ENCODE assay signal across 10 cellular contexts in the genomic region with DNA sequence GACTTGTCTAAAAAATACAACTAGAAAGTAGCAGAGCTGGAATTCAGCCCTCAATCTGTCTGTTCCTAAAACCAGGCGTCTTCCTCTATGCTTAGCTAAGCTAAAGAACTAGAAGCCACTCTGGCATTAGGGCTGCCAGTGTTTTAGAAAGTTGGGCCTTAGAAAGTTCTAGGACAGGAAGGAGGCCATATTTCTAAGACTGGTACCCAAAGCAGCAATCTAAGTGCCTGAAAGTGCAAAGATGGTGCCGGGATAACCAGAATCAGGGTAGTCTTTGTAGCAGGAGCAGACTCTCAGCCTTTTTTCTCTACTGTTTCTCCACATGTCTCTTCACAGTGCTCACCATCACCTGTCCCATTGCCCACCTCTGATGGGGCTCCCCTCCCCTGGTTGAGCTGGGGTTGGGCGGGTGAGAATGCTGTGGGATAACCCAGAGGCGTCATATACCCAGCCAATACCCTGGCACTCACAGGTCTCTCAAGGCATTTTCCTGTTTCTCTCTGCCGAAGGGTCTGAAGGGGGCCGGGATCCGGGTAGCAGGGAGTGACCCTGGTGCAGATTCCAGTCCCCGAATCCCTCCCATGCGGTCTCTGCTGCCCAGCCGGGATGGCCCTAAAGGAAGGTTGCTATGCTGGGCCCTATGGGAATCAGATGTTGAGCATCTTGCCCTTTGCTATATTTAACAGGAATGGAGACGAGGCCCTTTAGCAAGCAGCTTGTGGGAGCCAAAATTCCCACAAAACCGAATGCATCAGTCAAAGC. TPM values are rescaled to one million over a fixed set of nuclear protein-coding genes. Genes with fewer than 3 reads are reported as not detected.
DNase-seq lines count a peak whose midpoint lies in the region; ATAC-seq and TF ChIP-seq lines count a peak whose summit lies in the region.
"Had no signal": no experiment of that assay in that cellular context is flagged by ENCODE, and none has a peak within 500 bp of the region (broad histone marks: within the 10 kb centered on the region; RNA-seq: fewer than 3 reads in every experiment).

No MANE protein-coding gene starts in this region.

- peaks cover 0 to 8% of the 10 kb centered on the region in 2 donors for H3K9me3 Mint-ChIP-seq in activated naive CD4-positive, alpha-beta T cell treated with anti-CD3 and anti-CD28 coated beads, Interleukin-2, amount 50 U/mL, for 72 hours
- H3K9me3 Mint-ChIP-seq in mesothelial cell of epicardium = peaks cover 12% of the 10 kb centered on the region

- intact Hi-C loops in left cardiac atrium (cut with DNase I) (no loop called here), uterus (cut with DNase I; ENCODE audit: low total_unique reads) (no loop called here), sciatic nerve (cut with DNase I) (no loop called here)

- peaks cover 34% of the 10 kb centered on the region for H3K4me1 Mint-ChIP-seq in mesothelial cell of epicardium

- ATAC-seq in left cardiac atrium (no peak), sciatic nerve (no peak)
- ATAC-seq in activated naive CD4-positive, alpha-beta T cell treated with anti-CD3 and anti-CD28 coated beads, Interleukin-2, amount 50 U/mL, for 72 hours = no peak

- no peak for TF ChIP-seq POLR2A in uterus (IDR thresholded peaks at IDR 0.05)

- H3K36me3 ChIP-seq in cardiac muscle cell (no peaks in the 10 kb centered on the region), uterus (no peaks in the 10 kb centered on the region)

- peak overlapping the region; percentile 65 for H3K4me3 Mint-ChIP-seq in mesothelial cell of epicardium

- TF ChIP-seq CTCF in cardiac muscle cell (IDR thresholded peaks at IDR 0.05; ENCODE audit: low read depth, low read length) (no peak), mesothelial cell of epicardium (IDR thresholded peaks at IDR 0.05; ENCODE audit: unreplicated experiment) (no peak), uterus (IDR thresholded peaks at IDR 0.05) (no peak)

- peaks cover 28% of the 10 kb centered on the region for H3K27me3 Mint-ChIP-seq in mesothelial cell of epicardium (ENCODE audit: low read depth)

- peak overlapping the region; percentile 96 to 97 for H3K27ac Mint-ChIP-seq in activated naive CD4-positive, alpha-beta T cell treated with anti-CD3 and anti-CD28 coated beads, Interleukin-2, amount 50 U/mL, for 72 hours
- no peak overlapping the region for H3K27ac Mint-ChIP-seq in mesothelial cell of epicardium

- H3K9me3 ChIP-seq in cardiac muscle cell (ENCODE audit: low read depth) (no peaks in the 10 kb centered on the region), uterus (no peaks in the 10 kb centered on the region)

- H3K27ac ChIP-seq in cardiac muscle cell (peak overlapping the region; percentile 99), uterus (peak overlapping the region; percentile 45 to 65)

- H3K27me3 ChIP-seq in cardiac muscle cell (no peaks in the 10 kb centered on the region), uterus (no peaks in the 10 kb centered on the region)

- no peak overlapping the region for H3K4me3 ChIP-seq in cardiac muscle cell
- no peak overlapping the region for H3K4me3 ChIP-seq in uterus

- H3K4me1 ChIP-seq in cardiac muscle cell (ENCODE audit: low read depth) (peaks cover 42% of the 10 kb centered on the region), uterus (no peaks in the 10 kb centered on the region)

- DNase-seq in cardiac muscle cell (ENCODE audit: low read depth in 1 of 2, low spot score in 1 of 2) (no peak), left cardiac atrium (no peak), mesothelial cell of epicardium (ENCODE audit: low spot score in 2 of 2, unreplicated experiment in 2 of 2) (no peak), uterus (peak in 1 of 2 donors; percentile 5), sciatic nerve (ENCODE audit: low spot score) (no peak), NCI-H1930 (lab: John Stamatoyannopoulos, UW) (no peak)
- no peak for DNase-seq in activated naive CD4-positive, alpha-beta T cell treated with anti-CD3 and anti-CD28 coated beads, Interleukin-2, amount 50 U/mL, for 72 hours (ENCODE audit: low spot score in 2 of 2)
- no peak for DNase-seq in stimulated activated CD8-positive, alpha-beta memory T cell treated with anti-CD3 and anti-CD28 coated beads, Interleukin-4, amount 100 ng/mL, for 48 hours
- DNase-seq: cerebellar nuclear complex had no signal

- peaks cover 31 to 55% of the 10 kb centered on the region in 2 donors for H3K36me3 Mint-ChIP-seq in activated naive CD4-positive, alpha-beta T cell treated with anti-CD3 and anti-CD28 coated beads, Interleukin-2, amount 50 U/mL, for 72 hours
- no peaks in the 10 kb centered on the region for H3K36me3 Mint-ChIP-seq in mesothelial cell of epicardium

RNA-seq across cellular contexts. Expression of a gene that starts 1.1 kb away (rescaled TPM):
- total RNA-seq in cardiac muscle cell (317 and 386 TPM in 2 replicates), left cardiac atrium (10 to 100 TPM; 33.6 to 38.7 TPM), mesothelial cell of epicardium (0.76 to 1.2 TPM (median 0.97 TPM) in 3 replicates), uterus (10 to 100 TPM in 2 of 4 donors, 1 to 10 TPM in 2; 1.8 to 21.3 (median 12.5) TPM), sciatic nerve (12.2 TPM)
- 77.3 and 100 TPM in 2 replicates for polyA plus RNA-seq in cardiac muscle cell
- 10 to 100 TPM; 28.2 to 65.6 TPM for total RNA-seq in activated naive CD4-positive, alpha-beta T cell treated with anti-CD3 and anti-CD28 coated beads, Interleukin-2, amount 50 U/mL, for 72 hours
- polyA plus RNA-seq: BJ had no signal
